In genomic region chr17:18718643-18719098, GRCh38 we compare ENCODE assay signal across 10 cellular contexts. TPM values are rescaled to one million over a fixed set of nuclear protein-coding genes. Genes with fewer than 3 reads are reported as not detected.
A peak's percentile ranks its signal among the peaks of the same experiment; 100 is the strongest.
DNase-seq lines count a peak whose midpoint lies in the region; TF ChIP-seq lines count a peak whose summit lies in the region.
"Not testable (repeated sequence)": the region's sequence is repeated elsewhere in the genome, so short reads cannot be mapped to it uniquely, and the experiment has no call there.
"Had no signal": no experiment of that assay in that cellular context is flagged by ENCODE, and none has a peak within 500 bp of the region (broad histone marks: within the 10 kb centered on the region; RNA-seq: fewer than 3 reads in every experiment).

No MANE protein-coding gene starts in this region.

- H3K79me2 ChIP-seq in trophoblast cell (ENCODE audit: control insufficient read depth, insufficient read depth, low read length, poor library complexity) = not testable (repeated sequence)

- CTCF ChIA-PET in RWPE1 (lab: Yijun Ruan, JAX) = not testable (repeated sequence)

- H3K9me3 ChIP-seq in HUES64 (ENCODE audit: insufficient read depth, low read depth, low read length); trophoblast cell (ENCODE audit: insufficient read depth, low read depth, low read length): not testable (repeated sequence)

- not testable (repeated sequence) for H3K14ac ChIP-seq in trophoblast cell (ENCODE audit: low read length)

- peak overlapping the region; percentile 12; the same call in 1 of the 2 replicates for H3K27ac ChIP-seq in HUES64 (ENCODE audit: low read depth, low read length)
- H3K27ac ChIP-seq in RWPE1 = peak overlapping the region; percentile 56
- peak overlapping the region; percentile 80 for H3K27ac ChIP-seq in epithelial cell of prostate
- H3K27ac ChIP-seq in trophoblast cell (ENCODE audit: low read depth, low read length) = peak overlapping the region; percentile 69

- H4K8ac ChIP-seq in trophoblast cell (ENCODE audit: low read depth, low read length) = peak overlapping the region; percentile 77

- H3K23ac ChIP-seq in trophoblast cell (ENCODE audit: low read length) = not testable (repeated sequence)

- not testable (repeated sequence) for H3K4ac ChIP-seq in trophoblast cell (ENCODE audit: low read depth, low read length)

- not testable (repeated sequence) for H2BK5ac ChIP-seq in trophoblast cell (ENCODE audit: low read depth, low read length, poor library complexity)

- H3K36me3 ChIP-seq in HUES64 (ENCODE audit: insufficient read depth, low read length); trophoblast cell (ENCODE audit: control insufficient read depth in 1 of 2, insufficient read depth in 2 of 2, low read length in 2 of 2): not testable (repeated sequence)

- not testable (repeated sequence) for H3K27me3 ChIP-seq in HUES64 (ENCODE audit: insufficient read depth, low read length); trophoblast cell (ENCODE audit: insufficient read depth, low read length)

- H3K9ac ChIP-seq in HUES64 (ENCODE audit: low read depth, low read length) = peak overlapping the region; percentile 47
- H3K9ac ChIP-seq in trophoblast cell (ENCODE audit: low read length) = not testable (repeated sequence)

- not testable (repeated sequence) for TF ChIP-seq CTCF in RWPE1 (conservative IDR thresholded peaks at IDR 0.05; ENCODE audit: low read depth)

- H4K12ac ChIP-seq in trophoblast cell (ENCODE audit: low read depth, low read length) = not testable (repeated sequence)

- not testable (repeated sequence) for H3K79me1 ChIP-seq in trophoblast cell (ENCODE audit: low read length)

- H3K4me2 ChIP-seq in trophoblast cell (ENCODE audit: low read length) = peak overlapping the region; percentile 34

- peak overlapping the region; percentile 75 for H3K18ac ChIP-seq in trophoblast cell (ENCODE audit: low read length)

- H2BK120ac ChIP-seq in trophoblast cell (ENCODE audit: insufficient read depth, low read length, poor library complexity) = peak overlapping the region; percentile 76

- peak overlapping the region; percentile 28 for H2AFZ ChIP-seq in trophoblast cell (ENCODE audit: insufficient read depth, low read length, poor library complexity)

- WGBS in HUES64 = 69% methylated on average over 1 of the region's 5 CpGs
- no CpG with 5 or more reads among the region's 5 CpGs for WGBS in trophoblast cell (ENCODE audit: extremely low coverage, insufficient coverage, insufficient read length)

- not testable (repeated sequence) for H2BK12ac ChIP-seq in trophoblast cell (ENCODE audit: low read length)

- peak; percentile 37 for DNase-seq in ELF-1 (ENCODE audit: low read depth, low spot score)
- peak; percentile 40 for DNase-seq in RWPE1 (ENCODE audit: low spot score)
- peak; percentile 57 for DNase-seq in astrocyte of the hippocampus (ENCODE audit: low read depth, low spot score)
- peak; percentile 66 for DNase-seq in epithelial cell of prostate (ENCODE audit: low read depth, low spot score)
- DNase-seq in kidney glomerular epithelial cell (lab: John Stamatoyannopoulos, UW) = peak; percentile 46
- DNase-seq in trophoblast cell = peak; percentile 40 to 56

- not testable (repeated sequence) for H2AK5ac ChIP-seq in trophoblast cell (ENCODE audit: low read length)

- H3K4me1 ChIP-seq in HUES64 (ENCODE audit: insufficient read depth, low read length); trophoblast cell (ENCODE audit: control insufficient read depth in 1 of 2, insufficient read depth in 2 of 2, low read length in 2 of 2): not testable (repeated sequence)

- H4K91ac ChIP-seq in trophoblast cell (ENCODE audit: low read depth, low read length) = peak overlapping the region; percentile 47

- POLR2A ChIA-PET in RWPE1 (lab: Yijun Ruan, JAX; ENCODE audit: low non-redundant PET) = not testable (repeated sequence)

- not testable (repeated sequence) for H3K4me3 ChIP-seq in HUES64 (ENCODE audit: low read length); trophoblast cell (ENCODE audit: low read depth, low read length)

RNA-seq across cellular contexts. Expression of gene FBXW10, which starts 25.2 kb away (rescaled TPM):
- not detected for polyA plus RNA-seq in HUES64 (2013, experiment 1 of 2)
- not detected for polyA plus RNA-seq in HUES64 (2013, experiment 2 of 2)
- 0.03 and 0.04 TPM in 2 replicates for polyA plus RNA-seq in trophoblast cell (2013)
- polyA plus RNA-seq: endothelial cell of umbilical vein, IgD-negative memory B cell, immature natural killer cell had no signal

RNA-seq across cellular contexts. Expression of gene FOXO3B, which starts 36.6 kb away (rescaled TPM):
- 8.3 TPM for polyA plus RNA-seq in HUES64 (2013, experiment 1 of 2)
- 7.5 TPM for polyA plus RNA-seq in HUES64 (2013, experiment 2 of 2)
- 5.0 and 5.3 TPM in 2 replicates for polyA plus RNA-seq in trophoblast cell (2013)

Comparison
In these comparisons a context has a peak if more than half of its experiments do, and no peak if none do; other contexts are left out.
1. H3K27ac ChIP-seq: peak in every context shown above with its lines; median percentile 80 in epithelial cell of prostate; 69 in trophoblast cell; 56 in RWPE1; 12 in HUES64.